ENCODE assay signal across 8 cellular contexts in the genomic region with DNA sequence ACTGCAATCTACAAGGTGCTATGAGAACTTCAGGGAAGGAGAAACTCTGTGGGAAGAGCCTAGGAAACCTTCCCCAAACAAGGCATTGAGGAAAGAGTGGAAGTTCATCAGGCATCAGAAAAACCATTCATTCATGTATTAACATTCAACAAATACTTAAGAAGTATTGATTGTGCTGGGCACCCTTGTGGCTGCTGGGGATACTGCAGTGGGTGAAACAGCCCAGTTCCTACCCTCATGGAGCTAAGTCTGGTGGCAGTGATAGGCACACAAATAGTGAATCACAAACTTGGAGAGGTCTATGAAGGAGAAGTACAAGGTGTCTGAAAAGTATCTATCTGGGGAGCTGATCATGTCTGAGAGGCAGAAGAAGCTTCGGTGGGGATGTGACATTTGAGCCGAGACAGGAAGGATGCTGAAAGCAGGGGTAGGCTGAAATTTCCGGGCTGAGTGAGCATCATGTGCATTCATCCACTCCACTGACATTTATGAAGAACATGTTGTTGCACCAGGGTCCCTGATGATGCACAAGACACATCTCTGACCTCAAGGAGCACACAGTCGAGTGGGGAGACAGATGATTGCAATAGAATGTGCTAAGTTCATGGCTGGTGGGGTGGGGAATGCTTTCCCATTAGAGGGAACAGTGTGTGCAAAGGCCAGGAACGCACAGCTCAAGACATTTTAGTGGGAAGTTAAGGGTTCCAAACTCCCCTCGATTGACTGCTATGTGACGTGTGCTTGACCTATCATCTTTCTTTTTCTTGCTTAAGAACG.
DNase-seq lines count a peak whose midpoint lies in the region; ATAC-seq and TF ChIP-seq lines count a peak whose summit lies in the region.

No MANE protein-coding gene starts in this region.

- CTCF ChIA-PET in GM10248 (lab: Yijun Ruan, JAX): interaction anchor here (0.9 to 2.9 kb wide), 12 partner anchors 10 to 129 kb away, joined by 3 to 11 read pairs (median 4); no protein-coding TSS in a partner anchor
- CTCF ChIA-PET in RWPE1 (lab: Yijun Ruan, JAX): interaction anchor here (0.7 to 1.6 kb wide), 5 partner anchors 10 to 710 kb away, joined by 3 to 4 read pairs (median 3); no protein-coding TSS in a partner anchor

- H3K79me1 ChIP-seq in neuronal stem cell (ENCODE audit: low read depth, low read length): peaks cover 2% of the 10 kb centered on the region

- no peak for ATAC-seq in GM18502 (IDR thresholded peaks at IDR 0.05; ENCODE audit: poor library complexity, unreplicated experiment)

- no peak overlapping the region for H3K4me2 ChIP-seq in neuronal stem cell (ENCODE audit: insufficient read depth, low read length, poor library complexity, severe bottlenecking)

- no peaks in the 10 kb centered on the region for H3K4me1 ChIP-seq in neuronal stem cell (ENCODE audit: control insufficient read depth in 2 of 2, insufficient read depth in 1 of 2, low read depth in 1 of 2, low read length in 2 of 2)

- POLR2A ChIA-PET in GM10248 (lab: Yijun Ruan, JAX): no interaction called here
- POLR2A ChIA-PET in RWPE1 (lab: Yijun Ruan, JAX; ENCODE audit: low non-redundant PET): no interaction called here

- no peak overlapping the region for H3K9ac ChIP-seq in neuronal stem cell (ENCODE audit: low read depth, low read length, poor library complexity)

- no peak overlapping the region for H2BK5ac ChIP-seq in neuronal stem cell (ENCODE audit: low read length)

- H3K27me3 ChIP-seq in neuronal stem cell (ENCODE audit: control insufficient read depth in 3 of 3, insufficient read depth in 3 of 3, low read depth in 1 of 3, low read length in 3 of 3): peaks cover 0 to 5% (median 0%) of the 10 kb centered on the region in 3 experiments

- no peak overlapping the region for H3K23ac ChIP-seq in neuronal stem cell (ENCODE audit: low read depth, low read length, poor library complexity)

- no peak overlapping the region for H3K4ac ChIP-seq in neuronal stem cell (ENCODE audit: low read length)

- H2BK12ac ChIP-seq in neuronal stem cell (ENCODE audit: low read length): no peak overlapping the region

- H2AFZ ChIP-seq in neuronal stem cell (ENCODE audit: low read length): no peak overlapping the region

- no peak overlapping the region for H3K18ac ChIP-seq in neuronal stem cell (ENCODE audit: low read length)

- no peaks in the 10 kb centered on the region for H3K9me3 ChIP-seq in neuronal stem cell (replicated peaks in 1 of 2; ENCODE audit: control insufficient read depth in 2 of 2, insufficient read depth in 1 of 2, low read depth in 1 of 2, low read length in 2 of 2)

- no CpG with 5 or more reads among the region's 8 CpGs for WGBS in neuronal stem cell (ENCODE audit: extremely low coverage in 2 of 2, insufficient read length in 2 of 2, insufficient replicate concordance in 1 of 2), 2 donors

- no peaks in the 10 kb centered on the region for H3K36me3 ChIP-seq in neuronal stem cell (replicated peaks in 1 of 2; ENCODE audit: control insufficient read depth in 2 of 2, insufficient read depth in 2 of 2, low read length in 2 of 2)

- H4K91ac ChIP-seq in neuronal stem cell (ENCODE audit: low read depth, low read length, poor library complexity): no peak overlapping the region

- TF ChIP-seq CTCF in GM10248 (IDR thresholded peaks at IDR 0.05; ENCODE audit: control extremely low read depth, extremely low read depth, low read depth, missing control alignments) (peak; percentile 26), RWPE1 (conservative IDR thresholded peaks at IDR 0.05; ENCODE audit: low read depth) (peak; percentile 29; the same call in 1 of the 2 replicates), retinal pigment epithelial cell (conservative IDR thresholded peaks at IDR 0.05; ENCODE audit: low read depth, low read length) (peak; percentile 54)

- H3K27ac ChIP-seq in RWPE1 (no peak overlapping the region), neuronal stem cell (replicated peaks; ENCODE audit: low read length) (no peak overlapping the region)

- no peak overlapping the region for H2BK120ac ChIP-seq in neuronal stem cell (ENCODE audit: low read depth, low read length)

- H2AK5ac ChIP-seq in neuronal stem cell (ENCODE audit: low read depth, low read length): no peak overlapping the region

- H3K4me3 ChIP-seq in retinal pigment epithelial cell (ENCODE audit: low read length) (no peak overlapping the region), neuronal stem cell (ENCODE audit: low read length in 2 of 2) (no peak overlapping the region)

- DNase-seq in GM10248 (ENCODE audit: extremely low spot score): no peak
- peak; percentile 10 for DNase-seq in RWPE1 (ENCODE audit: low spot score)
- peak; percentile 48 for DNase-seq in central memory CD4-positive, alpha-beta T cell
- no peak for DNase-seq in retinal pigment epithelial cell (ENCODE audit: low read depth)
- DNase-seq in neuronal stem cell (ENCODE audit: low spot score): no peak
- no peak for DNase-seq in pons (ENCODE audit: low spot score)
- DNase-seq in NCI-H2196 (lab: John Stamatoyannopoulos, UW; ENCODE audit: unreplicated experiment): no peak

- no peak overlapping the region for H3K14ac ChIP-seq in neuronal stem cell (ENCODE audit: low read length)

- H2BK15ac ChIP-seq in neuronal stem cell (ENCODE audit: low read length): no peak overlapping the region

- H4K8ac ChIP-seq in neuronal stem cell (ENCODE audit: low read depth, low read length): no peak overlapping the region

Comparison
In these comparisons a context has a peak if more than half of its experiments do, and no peak if none do; other contexts are left out.
1. DNase-seq: peak in RWPE1 (single experiment) and central memory CD4-positive, alpha-beta T cell (single experiment); none in GM10248 (single experiment), retinal pigment epithelial cell (single experiment), neuronal stem cell (single experiment), pons (single experiment) and NCI-H2196 (single experiment).
2. Peak in every context shown above with its lines, with median percentiles within 50 percentile points of each other: CTCF ChIP-seq.